ENCODE assay signal across 25 cellular contexts in the genomic region with DNA sequence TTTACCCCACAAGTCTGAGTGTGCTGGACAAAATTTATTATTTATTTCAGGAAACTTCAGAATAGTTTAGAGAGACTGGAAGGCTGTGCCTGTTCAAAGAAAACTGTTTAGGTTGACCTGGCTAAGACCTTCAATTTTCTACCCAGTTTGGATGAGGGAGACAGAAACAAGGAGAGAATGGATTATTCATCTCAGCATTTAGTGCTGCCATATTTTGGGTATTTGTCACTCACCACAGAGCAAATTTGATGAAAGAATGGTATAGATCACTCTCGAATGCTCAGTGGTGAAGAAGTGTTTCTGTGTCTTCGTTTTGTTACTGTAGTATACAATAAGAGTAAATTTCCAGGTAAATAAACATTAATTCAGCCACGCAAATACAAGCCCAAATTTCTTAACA.
"Had no signal": no experiment of that assay in that cellular context is flagged by ENCODE, and none has a peak within 500 bp of the region (broad histone marks: within the 10 kb centered on the region; RNA-seq: fewer than 3 reads in every experiment).

No MANE protein-coding gene starts in this region.

- H3K27ac Mint-ChIP-seq: activated naive CD4-positive, alpha-beta T cell treated with anti-CD3 and anti-CD28 coated beads for 36 hours; activated naive CD8-positive, alpha-beta T cell treated with anti-CD3 and anti-CD28 coated beads for 36 hours; effector memory CD8-positive, alpha-beta T cell; immature natural killer cell; naive thymus-derived CD4-positive, alpha-beta T cell had no signal

- FAIRE-seq: kidney, pancreas had no signal

- H3K27me3 ChIP-seq: adrenal gland, heart left ventricle, tibial nerve had no signal

- DNase-seq: activated CD4-positive, alpha-beta T cell treated with anti-CD3 and anti-CD28 coated beads for 4 hours; activated CD4-positive, alpha-beta T cell treated with anti-CD3 and anti-CD28 coated beads, Interleukin-2, amount 50 U/mL, for 48 hours; activated CD8-positive, alpha-beta memory T cell treated with anti-CD3 and anti-CD28 coated beads for 24 hours; activated effector memory CD4-positive, alpha-beta T cell treated with Interleukin-2 at 50 U/mL for 16 hours; activated naive CD4-positive, alpha-beta T cell treated with anti-CD3 and anti-CD28 coated beads for 36 hours; activated naive CD8-positive, alpha-beta T cell treated with anti-CD3 and anti-CD28 coated beads for 36 hours; adrenal gland; aorta; caudate nucleus; cortex of kidney; effector memory CD8-positive, alpha-beta T cell; erythroblast; heart left ventricle; hypothalamus; immature natural killer cell; left colon; midbrain; naive thymus-derived CD4-positive, alpha-beta T cell; pancreas; stimulated activated naive CD4-positive, alpha-beta T cell treated with Interleukin-2 at 50 U/mL for 16 hours had no signal

- H3K27me3 Mint-ChIP-seq: activated naive CD8-positive, alpha-beta T cell treated with anti-CD3 and anti-CD28 coated beads for 36 hours; brain; effector memory CD8-positive, alpha-beta T cell; naive thymus-derived CD4-positive, alpha-beta T cell had no signal

- H3K27ac ChIP-seq: adrenal gland, heart left ventricle, pancreas, prostate gland, tibial nerve, VCaP had no signal

- H3K4me3 ChIP-seq: adrenal gland, heart left ventricle, pancreas, prostate gland, tibial nerve had no signal

- H3K4me3 Mint-ChIP-seq: activated naive CD4-positive, alpha-beta T cell treated with anti-CD3 and anti-CD28 coated beads for 36 hours; activated naive CD8-positive, alpha-beta T cell treated with anti-CD3 and anti-CD28 coated beads for 36 hours; brain; effector memory CD8-positive, alpha-beta T cell; immature natural killer cell; naive thymus-derived CD4-positive, alpha-beta T cell had no signal

- H3K4me1 Mint-ChIP-seq: activated naive CD8-positive, alpha-beta T cell treated with anti-CD3 and anti-CD28 coated beads for 36 hours; naive thymus-derived CD4-positive, alpha-beta T cell had no signal

- H3K36me3 ChIP-seq: adrenal gland, heart left ventricle, pancreas, prostate gland, tibial nerve had no signal

- H3K9me3 ChIP-seq: adrenal gland, heart left ventricle, pancreas, prostate gland, tibial nerve had no signal

- H3K36me3 Mint-ChIP-seq: activated naive CD8-positive, alpha-beta T cell treated with anti-CD3 and anti-CD28 coated beads for 36 hours; brain; naive thymus-derived CD4-positive, alpha-beta T cell had no signal

- H3K9me3 Mint-ChIP-seq: activated naive CD4-positive, alpha-beta T cell treated with anti-CD3 and anti-CD28 coated beads for 36 hours; activated naive CD8-positive, alpha-beta T cell treated with anti-CD3 and anti-CD28 coated beads for 36 hours had no signal

- ATAC-seq: effector memory CD8-positive, alpha-beta T cell; heart left ventricle; left colon; naive thymus-derived CD4-positive, alpha-beta T cell; pancreas had no signal

- H3K4me1 ChIP-seq: adrenal gland, pancreas had no signal
